Comparison of ENCODE assay signal across 28 cellular contexts in genomic region chr15:43214592-43215295, GRCh38. TPM values are rescaled to one million over a fixed set of nuclear protein-coding genes. Genes with fewer than 3 reads are reported as not detected.
DNase-seq lines count a peak whose midpoint lies in the region; ATAC-seq and TF ChIP-seq lines count a peak whose summit lies in the region.
"Had no signal": no experiment of that assay in that cellular context is flagged by ENCODE, and none has a peak within 500 bp of the region (broad histone marks: within the 10 kb centered on the region; RNA-seq: fewer than 3 reads in every experiment).

No MANE protein-coding gene starts in this region.

- ATAC-seq in Right ventricle myocardium superior (ENCODE audit: poor library complexity) = peak; percentile 74
- ATAC-seq: SK-N-SH treated with all-trans-retinoic acid at 6 μM for 48 hours had no signal

- no peaks in the 10 kb centered on the region for H3K79me2 ChIP-seq in MM.1S (ENCODE audit: low read length)

- no peak for DNase-seq in Right ventricle myocardium superior
- no peak for DNase-seq in cardiac septum (ENCODE audit: low spot score)
- no peak for DNase-seq in erythroblast (lab: John Stamatoyannopoulos, UW)
- DNase-seq in islet precursor cell = peak; percentile 24
- no peak for DNase-seq in esophagus squamous epithelium (lab: John Stamatoyannopoulos, UW)
- no peak for DNase-seq in NOMO-1 treated with DMSO at 0.1 percent for 48 hours (lab: John Stamatoyannopoulos, UW; ENCODE audit: unreplicated experiment)
- DNase-seq in MM.1S = no peak
- no peak for DNase-seq in NCI-H1048 (lab: John Stamatoyannopoulos, UW)
- DNase-seq: 8988T, ACHN, BE2C, Calu3, DND-41, Kasumi-1, MV-4-11, NCI-H2081 treated with DMSO at 0.1 percent for 48 hours, NCI-H2171, NCI-H226, NCI-H510A, NCI-H69, OCI-M1, Peyer's patch, SJCRH30 had no signal

- TF ChIP-seq POLR2A in erythroblast (IDR thresholded peaks at IDR 0.05; ENCODE audit: low read length) = peak; percentile 5
- no peak for TF ChIP-seq POLR2A in esophagus squamous epithelium (IDR thresholded peaks at IDR 0.05)

- H3K4me3 ChIP-seq in esophagus squamous epithelium (no peak overlapping the region), MM.1S (ENCODE audit: low read length) (no peak overlapping the region)
- H3K4me3 ChIP-seq: K562, Peyer's patch, SJCRH30 had no signal

- no peak overlapping the region for H3K9ac ChIP-seq in MM.1S (ENCODE audit: low read length)

- H2AFZ ChIP-seq in MM.1S (ENCODE audit: low read length) = no peak overlapping the region

- no peaks in the 10 kb centered on the region for H3K9me2 ChIP-seq in MM.1S (replicated peaks; ENCODE audit: insufficient read depth, low read length)

- no peak for TF ChIP-seq CTCF in esophagus squamous epithelium (IDR thresholded peaks at IDR 0.05)
- no peak for TF ChIP-seq CTCF in MM.1S (IDR thresholded peaks at IDR 0.05; ENCODE audit: low read length)

- 57 to 95% methylated on average over 2 to 4 of the region's 6 CpGs for WGBS in esophagus squamous epithelium, 2 donors

- H3K36me3 ChIP-seq in esophagus squamous epithelium (no peaks in the 10 kb centered on the region), MM.1S (replicated peaks; ENCODE audit: insufficient read depth, low read length) (no peaks in the 10 kb centered on the region)
- H3K36me3 ChIP-seq: BE2C, Peyer's patch, SJCRH30 had no signal

- peaks cover 0 to 25% (median 0%) of the 10 kb centered on the region in 4 donors for H3K27me3 ChIP-seq in esophagus squamous epithelium
- H3K27me3 ChIP-seq in MM.1S (replicated peaks; ENCODE audit: insufficient read depth, low read length) = no peaks in the 10 kb centered on the region
- H3K27me3 ChIP-seq: BE2C, Peyer's patch, SJCRH30 had no signal

- no peaks in the 10 kb centered on the region for H4K20me1 ChIP-seq in MM.1S (ENCODE audit: insufficient read depth, low read length)

- no peaks in the 10 kb centered on the region for H3F3A ChIP-seq in MM.1S (ENCODE audit: insufficient read depth, low read length)

- no peak overlapping the region for H3K27ac ChIP-seq in esophagus squamous epithelium
- H3K27ac ChIP-seq in MM.1S (ENCODE audit: low read length) = no peak overlapping the region
- H3K27ac ChIP-seq: Peyer's patch, SJCRH30 had no signal

- H3K4me2 ChIP-seq in MM.1S (ENCODE audit: low read depth, low read length) = no peak overlapping the region

- intact Hi-C loops in Right ventricle myocardium superior (cut with DNase I) = no loop called here
- intact Hi-C loops in cardiac septum (cut with DNase I) = no loop called here
- intact Hi-C loops in esophagus squamous epithelium (cut with DNase I) = no loop called here

- H3K9me3 ChIP-seq in esophagus squamous epithelium (no peaks in the 10 kb centered on the region), MM.1S (replicated peaks; ENCODE audit: insufficient read depth, low read length) (no peaks in the 10 kb centered on the region)
- H3K9me3 ChIP-seq: BE2C, Peyer's patch, SJCRH30 had no signal

- H3K4me1 ChIP-seq in esophagus squamous epithelium = peaks cover 0 to 12% (median 5%) of the 10 kb centered on the region in 3 donors
- H3K4me1 ChIP-seq in MM.1S (ENCODE audit: low read length) = no peaks in the 10 kb centered on the region
- H3K4me1 ChIP-seq: Peyer's patch, SJCRH30 had no signal

RNA-seq across cellular contexts. Expression of gene EPB42, which starts 6.1 kb away (rescaled TPM):
- total RNA-seq in Right ventricle myocardium superior (0.24 TPM), cardiac septum (0.38 TPM), esophagus squamous epithelium (not detected)
- total RNA-seq: Calu3, H4, HT-29, M059J, Peyer's patch, SJCRH30 had no signal

RNA-seq across cellular contexts. Expression of gene CCNDBP1, which starts 29.5 kb away (rescaled TPM):
- total RNA-seq in Right ventricle myocardium superior (47.7 TPM), cardiac septum (56.6 TPM), esophagus squamous epithelium (10 to 100 TPM; 36.5 to 78.4 (median 71.5) TPM)

RNA-seq across cellular contexts. Expression of gene TGM5, which starts 52.0 kb away (rescaled TPM):
- total RNA-seq in Right ventricle myocardium superior = not detected
- total RNA-seq in cardiac septum = not detected
- 10 to 100 TPM in 3 of 4 donors, 1 to 10 TPM in 1; 6.7 to 36.1 (median 15.6) TPM for total RNA-seq in esophagus squamous epithelium
- total RNA-seq: Calu3, H4, HT-29, M059J, Peyer's patch, SJCRH30 had no signal
